21 cellular contexts compared by ENCODE assay signal in genomic region chr1:47219590-47220220, GRCh38. TPM values are rescaled to one million over a fixed set of nuclear protein-coding genes. Genes with fewer than 3 reads are reported as not detected.
A peak's percentile ranks its signal among the peaks of the same experiment; 100 is the strongest.
DNase-seq lines count a peak whose midpoint lies in the region; ATAC-seq, FAIRE-seq and TF ChIP-seq lines count a peak whose summit lies in the region.
"Had no signal": no experiment of that assay in that cellular context is flagged by ENCODE, and none has a peak within 500 bp of the region (broad histone marks: within the 10 kb centered on the region; RNA-seq: fewer than 3 reads in every experiment).

No MANE protein-coding gene starts in this region.

- TF ChIP-seq POLR2A in K562 (conservative IDR thresholded peaks at IDR 0.05) = no peak

- H3K79me2 ChIP-seq in K562 (ENCODE audit: control insufficient read depth, insufficient read depth, low read length) = peaks cover 42% of the 10 kb centered on the region

- no peaks in the 10 kb centered on the region for H3K9me3 Mint-ChIP-seq in endothelial cell (ENCODE audit: unreplicated experiment)
- H3K9me3 Mint-ChIP-seq: CD4-positive, CD25-positive, alpha-beta regulatory T cell; CD8-positive, alpha-beta T cell had no signal

- no peaks in the 10 kb centered on the region for H3K27me3 ChIP-seq in K562 (ENCODE audit: control insufficient read depth in 2 of 2, insufficient read depth in 2 of 2, low read length in 2 of 2)

- peaks cover 3% of the 10 kb centered on the region for H3K9me1 ChIP-seq in K562 (ENCODE audit: control insufficient read depth, insufficient read depth, low read length)

- ATAC-seq in K562 = no peak
- no peak for ATAC-seq in sciatic nerve
- ATAC-seq in GM21576 (IDR thresholded peaks at IDR 0.05; ENCODE audit: unreplicated experiment) = no peak
- ATAC-seq: CD8-positive, alpha-beta T cell had no signal

- no peak overlapping the region for H2AFZ ChIP-seq in K562 (ENCODE audit: low read depth, low read length)
- H2AFZ ChIP-seq: GM23248 had no signal

- peaks cover 10 to 16% of the 10 kb centered on the region in 2 experiments; a peak in 4 of 5 replicates for H3K4me1 ChIP-seq in K562 (replicated peaks in 1 of 2; ENCODE audit: control insufficient read depth in 2 of 2, insufficient read depth in 2 of 2, low read length in 2 of 2)

- DNase-seq in K562 (ENCODE audit: extremely low read depth in 1 of 4, low spot score in 3 of 4) = no peak
- no peak for DNase-seq in endothelial cell (ENCODE audit: low spot score)
- peak; percentile 41 for DNase-seq in sciatic nerve (ENCODE audit: low spot score)
- no peak for DNase-seq in stimulated activated CD4-positive, alpha-beta T cell treated with anti-CD3 and anti-CD28 coated beads, Interleukin-12 subunit alpha, Interleukin-12 subunit beta, amount 100 ng/mL, for 4 hours
- DNase-seq in C1 segment of cervical spinal cord (lab: John Stamatoyannopoulos, UW) = no peak
- DNase-seq: CD4-positive, CD25-positive, alpha-beta regulatory T cell; CD8-positive, alpha-beta T cell; DMS153; DND-41; GM23248; H7; HCEC 1CT had no signal

- no peak overlapping the region for H3K4me3 ChIP-seq in K562
- H3K4me3 ChIP-seq: GM23248 had no signal

- H3K36me3 Mint-ChIP-seq in endothelial cell (ENCODE audit: low read depth, unreplicated experiment) = peaks cover 29% of the 10 kb centered on the region
- H3K36me3 Mint-ChIP-seq: CD4-positive, CD25-positive, alpha-beta regulatory T cell; CD8-positive, alpha-beta T cell had no signal

- POLR2A ChIA-PET in K562 (lab: Yijun Ruan, JAX) = interaction anchor here (0.5 to 4.3 kb wide), 5 partner anchors 9 to 194 kb away, joined by 3 to 41 read pairs (median 5); partner anchors contain the start of gene PDZK1IP1

- in situ Hi-C loops in K562 (cut with MboI) = no loop called here

- peak overlapping the region; percentile 68 for H3K4me3 Mint-ChIP-seq in endothelial cell (ENCODE audit: unreplicated experiment)
- H3K4me3 Mint-ChIP-seq: CD4-positive, CD25-positive, alpha-beta regulatory T cell; CD8-positive, alpha-beta T cell had no signal

- TF ChIP-seq CTCF in K562 (IDR thresholded peaks at IDR 0.05 in 2 of 3, conservative IDR thresholded peaks at IDR 0.05 in 1 of 3; ENCODE audit: insufficient read depth in 2 of 3, low read depth in 1 of 3, low read length in 3 of 3) = no peak
- TF ChIP-seq CTCF in endothelial cell (IDR thresholded peaks at IDR 0.05; ENCODE audit: unreplicated experiment) = no peak

- CTCF ChIA-PET in K562 (lab: Yijun Ruan, JAX; ENCODE audit: low intra/inter-chr PET ratio) = no interaction called here

- H3K4me2 ChIP-seq in K562 (ENCODE audit: insufficient read depth, low read length) = no peak overlapping the region

- no peak overlapping the region for H3K9ac ChIP-seq in K562 (ENCODE audit: insufficient read depth in 1 of 2, low read depth in 2 of 2, low read length in 2 of 2)
- H3K9ac ChIP-seq: GM23248 had no signal

- TF ChIP-seq RAD21 in K562 (CRISPR knock-in tag; conservative IDR thresholded peaks at IDR 0.05 in 1 of 2, IDR thresholded peaks at IDR 0.05 in 1 of 2) = no peak

- FAIRE-seq in K562 (lab: Jason Lieb, UNC) = no peak
- FAIRE-seq: G401.6, GM12892, H1 had no signal

- no TSS peak for BruUV-seq in K562 (replicated peaks; lab: Mats Ljungman, UMichigan)

- H4K20me1 ChIP-seq in K562 (replicated peaks; ENCODE audit: control insufficient read depth, insufficient read depth, low read length) = peaks cover 38% of the 10 kb centered on the region; the same call in 1 of the 2 replicates

- no peak overlapping the region for H3K27ac ChIP-seq in K562 (ENCODE audit: extremely low read depth, low read depth, low read length)
- H3K27ac ChIP-seq: C4-2B, GM23248 had no signal

- H3K36me3 ChIP-seq in K562 (ENCODE audit: control insufficient read depth, insufficient read depth, low read length) = peaks cover 95% of the 10 kb centered on the region

- no peaks in the 10 kb centered on the region for H3K9me3 ChIP-seq in K562 (replicated peaks; ENCODE audit: control insufficient read depth, insufficient read depth, low read depth, low read length)
- H3K9me3 ChIP-seq: Caco-2 had no signal

- peak overlapping the region; percentile 62 for H3K27ac Mint-ChIP-seq in endothelial cell (ENCODE audit: unreplicated experiment)
- H3K27ac Mint-ChIP-seq: CD4-positive, CD25-positive, alpha-beta regulatory T cell; CD8-positive, alpha-beta T cell had no signal

- H3K27me3 Mint-ChIP-seq in endothelial cell (ENCODE audit: unreplicated experiment) = peaks cover 8% of the 10 kb centered on the region

- intact Hi-C loops in K562 (cut with micrococcal nuclease) (no loop called here), sciatic nerve (cut with DNase I) (no loop called here)

- H3K4me1 Mint-ChIP-seq in endothelial cell (ENCODE audit: unreplicated experiment) = peaks cover 49% of the 10 kb centered on the region
- H3K4me1 Mint-ChIP-seq: CD4-positive, CD25-positive, alpha-beta regulatory T cell had no signal

- WGBS in K562 (ENCODE audit: insufficient coverage, low coverage, missing lambda C conversion rate) = 96% methylated on average over 24 of the region's 29 CpGs

- TF ChIP-seq EP300 in K562 (IDR thresholded peaks at IDR 0.05; ENCODE audit: low read length) = no peak

TF ChIP-seq in K562, 482 proteins besides CTCF, POLR2A, EP300 and RAD21 (continues in another document):
- TF ChIP-seq POLR2G (IDR thresholded peaks at IDR 0.05; ENCODE audit: low read depth, low read length) = peak; percentile 60
- peak; percentile 62 for TF ChIP-seq RBFOX2 (IDR thresholded peaks at IDR 0.05; ENCODE audit: low read depth, low read length)
- no peak for TF ChIP-seq CLOCK (CRISPR knock-in tag; IDR thresholded peaks at IDR 0.05; ENCODE audit: borderline replicate concordance)
- no peak for TF ChIP-seq ZNF133 (CRISPR knock-in tag; IDR thresholded peaks at IDR 0.05)
- TF ChIP-seq NEUROD1 (IDR thresholded peaks at IDR 0.05; ENCODE audit: borderline replicate concordance, low read depth, low read length, partially characterized antibody) = no peak
- TF ChIP-seq ZFP30 (CRISPR knock-in tag; IDR thresholded peaks at IDR 0.05; ENCODE audit: borderline replicate concordance) = no peak

RNA-seq across cellular contexts. Expression of gene TAL1, which starts 12.3 kb away (rescaled TPM):
- 80.8 and 102 TPM in 2 replicates for total RNA-seq in K562 (2011; cell fraction: chromatin; rRNA removed; ENCODE audit: low replicate concordance)
- 96.7 and 104 TPM in 2 replicates for total RNA-seq in K562 (2011; cell fraction: nucleolus; rRNA removed)
- 105 and 124 TPM in 2 replicates for total RNA-seq in K562 (2011; cell fraction: nucleoplasm; rRNA removed)
- total RNA-seq in K562 (2014; rRNA removed) = 59.7 and 103 TPM in 2 replicates
- 67.6 and 79.8 TPM in 2 replicates for total RNA-seq in K562 (2014; rRNA removed; fragmentation: Illumina TruSeq; extraction: Trizol)
- total RNA-seq in K562 (2015; rRNA removed; fragmentation: Illumina TruSeq; extraction: Trizol) = 63.5 and 68.1 TPM in 2 replicates
- 76.5 and 81.3 TPM in 2 replicates for total RNA-seq in K562 (2021)
- polyA plus RNA-seq in K562 (2011; rRNA removed) = 51.1 and 53.3 TPM in 2 replicates
- polyA plus RNA-seq in K562 (2011; cell fraction: cytosol; rRNA removed) = 34.3 and 44.4 TPM in 2 replicates
- polyA plus RNA-seq in K562 (2011; cell fraction: nucleus; rRNA removed) = 78.7 and 92.4 TPM in 2 replicates
- 53.0 and 55.6 TPM in 2 replicates for polyA plus RNA-seq in K562 (2012)
- polyA plus RNA-seq in K562 (2014; fragmentation: Illumina TruSeq; extraction: Trizol) = 72.3 and 106 TPM in 2 replicates
- polyA plus RNA-seq in K562 (2014; fragmentation: Nextera tagmentation; extraction: Ambion mirVana) = 10 to 100 TPM; 18.5 to 22.9 TPM
- 42.7 and 49.5 TPM in 2 replicates for polyA plus RNA-seq in K562 (2014; rRNA removed)
- 55.7 and 60.3 TPM in 2 replicates for polyA minus RNA-seq in K562 (2011; rRNA and poly(A)+ RNA removed)
- 37.3 and 64.4 TPM in 2 replicates for polyA minus RNA-seq in K562 (2011; cell fraction: cytosol; rRNA and poly(A)+ RNA removed)
- polyA minus RNA-seq in K562 (2011; cell fraction: nucleus; rRNA and poly(A)+ RNA removed) = 55.6 and 91.2 TPM in 2 replicates
- 199 TPM for total RNA-seq in endothelial cell (ENCODE audit: unreplicated experiment)
- 13.6 TPM for total RNA-seq in sciatic nerve
- total RNA-seq: A172; CD8-positive, alpha-beta T cell; GM23248 had no signal
- polyA plus RNA-seq: BJ; CD4-positive, CD25-positive, alpha-beta regulatory T cell; GM23248 had no signal

RNA-seq across cellular contexts. Expression of gene PDZK1IP1, which starts 29.9 kb away (rescaled TPM):
- 0.74 and 1.0 TPM in 2 replicates for total RNA-seq in K562 (2011; cell fraction: chromatin; rRNA removed; ENCODE audit: low replicate concordance)
- 0.92 and 1.2 TPM in 2 replicates for total RNA-seq in K562 (2011; cell fraction: nucleolus; rRNA removed)
- 1.1 and 1.2 TPM in 2 replicates for total RNA-seq in K562 (2011; cell fraction: nucleoplasm; rRNA removed)
- total RNA-seq in K562 (2014; rRNA removed) (0.33 and 0.59 TPM in 2 replicates), K562 (2014; rRNA removed; fragmentation: Illumina TruSeq; extraction: Trizol) (not detected in 2 replicates), K562 (2015; rRNA removed; fragmentation: Illumina TruSeq; extraction: Trizol) (not detected in 2 replicates), K562 (2021) (0.33 and 0.49 TPM in 2 replicates), endothelial cell (ENCODE audit: unreplicated experiment) (not detected), sciatic nerve (2.4 TPM)
- polyA plus RNA-seq in K562 (2011; rRNA removed) (0.17 and 0.64 TPM in 2 replicates), K562 (2014; fragmentation: Illumina TruSeq; extraction: Trizol) (0.32 and 0.68 TPM in 2 replicates), K562 (2014; fragmentation: Nextera tagmentation; extraction: Ambion mirVana) (under 1 TPM; 0.45 to 0.55 TPM), K562 (2014; rRNA removed) (0.32 and 0.53 TPM in 2 replicates)
- polyA plus RNA-seq in K562 (2011; cell fraction: cytosol; rRNA removed) = 0.68 and 1.0 TPM in 2 replicates
- polyA plus RNA-seq in K562 (2011; cell fraction: nucleus; rRNA removed) = 0.73 and 1.3 TPM in 2 replicates
- polyA plus RNA-seq in K562 (2012) = 0.48 and 0.66 TPM in 2 replicates
- not detected in 2 replicates for polyA minus RNA-seq in K562 (2011; rRNA and poly(A)+ RNA removed)
- not detected in 2 replicates for polyA minus RNA-seq in K562 (2011; cell fraction: cytosol; rRNA and poly(A)+ RNA removed)
- not detected in 2 replicates for polyA minus RNA-seq in K562 (2011; cell fraction: nucleus; rRNA and poly(A)+ RNA removed)
- total RNA-seq: A673; CD8-positive, alpha-beta T cell; GM23248; H1; H7 had no signal
- polyA plus RNA-seq: BJ; CD4-positive, CD25-positive, alpha-beta regulatory T cell; GM23248 had no signal
